28 cellular contexts compared by ENCODE assay signal in genomic region chr7:51764981-51765380, GRCh38.
"Had no signal": no experiment of that assay in that cellular context is flagged by ENCODE, and none has a peak within 500 bp of the region (broad histone marks: within the 10 kb centered on the region; RNA-seq: fewer than 3 reads in every experiment).

No MANE protein-coding gene starts in this region.

- H3K4me3 ChIP-seq: esophagus squamous epithelium, gastrocnemius medialis, heart right ventricle, left lung, lower lobe of right lung had no signal

- H3K9me3 ChIP-seq: esophagus squamous epithelium, gastrocnemius medialis, heart right ventricle, left lung, lower lobe of right lung had no signal

- H3K27ac ChIP-seq: epithelial cell of prostate, esophagus squamous epithelium, gastrocnemius medialis, heart right ventricle, left lung, lower lobe of right lung had no signal

- H3K36me3 ChIP-seq: esophagus squamous epithelium, gastrocnemius medialis, heart right ventricle, left lung, lower lobe of right lung had no signal

- H3K4me3 Mint-ChIP-seq: dendritic cell treated with granulocyte-macrophage colony-stimulating factor and Interleukin-4, amounts not matched to agents 40 ng/mL and 50 ng/mL, for 4 days; effector memory CD8-positive, alpha-beta T cell; endodermal cell; immature natural killer cell; mesothelial cell of epicardium; naive thymus-derived CD4-positive, alpha-beta T cell had no signal

- FAIRE-seq: colon, endometrium, kidney had no signal

- DNase-seq: cortex of kidney; effector CD8-positive, alpha-beta T cell; effector memory CD8-positive, alpha-beta T cell; endodermal cell; erythroblast; esophagus squamous epithelium; foreskin fibroblast; foreskin melanocyte; gastrocnemius medialis; glutamatergic neuron; head of caudate nucleus; heart right ventricle; hypothalamus; immature natural killer cell; islet precursor cell; kidney; kidney glomerular epithelial cell; left lung; left ventricle myocardium superior; lower lobe of right lung; mesenchymal stem cell; naive thymus-derived CD4-positive, alpha-beta T cell had no signal

- H3K27ac Mint-ChIP-seq: dendritic cell treated with granulocyte-macrophage colony-stimulating factor and Interleukin-4, amounts not matched to agents 40 ng/mL and 50 ng/mL, for 4 days; effector memory CD8-positive, alpha-beta T cell; endodermal cell; immature natural killer cell; mesothelial cell of epicardium; naive thymus-derived CD4-positive, alpha-beta T cell had no signal

- H3K36me3 Mint-ChIP-seq: immature natural killer cell; mesothelial cell of epicardium; naive thymus-derived CD4-positive, alpha-beta T cell had no signal

- H3K4me1 ChIP-seq: esophagus squamous epithelium, gastrocnemius medialis, heart right ventricle, left lung, lower lobe of right lung had no signal

- H3K27me3 ChIP-seq: esophagus squamous epithelium, gastrocnemius medialis, left lung had no signal

- H3K9me3 Mint-ChIP-seq: endodermal cell, mesothelial cell of epicardium had no signal

- H3K27me3 Mint-ChIP-seq: dendritic cell treated with granulocyte-macrophage colony-stimulating factor and Interleukin-4, amounts not matched to agents 40 ng/mL and 50 ng/mL, for 4 days; effector memory CD8-positive, alpha-beta T cell; naive thymus-derived CD4-positive, alpha-beta T cell had no signal

- ATAC-seq: effector memory CD8-positive, alpha-beta T cell; esophagus mucosa; gastrocnemius medialis; heart right ventricle; left lung; left ventricle myocardium superior; lower lobe of right lung; naive thymus-derived CD4-positive, alpha-beta T cell had no signal

- H3K4me1 Mint-ChIP-seq: endodermal cell; immature natural killer cell; naive thymus-derived CD4-positive, alpha-beta T cell had no signal
